ENCODE assay signal across 2 cellular contexts in genomic region chr11:122360875-122361274, GRCh38.
TF ChIP-seq lines count a peak whose summit lies in the region.

No MANE protein-coding gene starts in this region.

TF ChIP-seq in IMR-90, 13 proteins besides CTCF, POLR2A, EP300 and RAD21 (continued from another document):
- TF ChIP-seq RCOR1 (IDR thresholded peaks at IDR 0.05; ENCODE audit: insufficient replicate concordance, low read length) = no peak
- TF ChIP-seq MAZ (IDR thresholded peaks at IDR 0.05; ENCODE audit: borderline replicate concordance, low read depth, low read length) = no peak
- TF ChIP-seq MXI1 (IDR thresholded peaks at IDR 0.05; ENCODE audit: borderline replicate concordance, low read depth, low read length) = no peak
- TF ChIP-seq FOS (IDR thresholded peaks at IDR 0.05; ENCODE audit: low read depth, low read length) = no peak
- no peak for TF ChIP-seq BHLHE40 (IDR thresholded peaks at IDR 0.05; ENCODE audit: low read depth, low read length)
- TF ChIP-seq CEBPB (IDR thresholded peaks at IDR 0.05; ENCODE audit: low read depth, low read length) = no peak
- TF ChIP-seq USF2 (IDR thresholded peaks at IDR 0.05; ENCODE audit: low read depth, low read length) = no peak
- no peak for TF ChIP-seq RFX5 (IDR thresholded peaks at IDR 0.05; ENCODE audit: low read depth, low read length)
- TF ChIP-seq ELK1 (IDR thresholded peaks at IDR 0.05; ENCODE audit: borderline replicate concordance, low read depth, low read length) = no peak
- TF ChIP-seq MAFK (IDR thresholded peaks at IDR 0.05; ENCODE audit: low read depth, low read length) = no peak
- no peak for TF ChIP-seq CHD1 (IDR thresholded peaks at IDR 0.05; ENCODE audit: low read depth, low read length)
- TF ChIP-seq SMC3 (IDR thresholded peaks at IDR 0.05; ENCODE audit: low read depth, low read length) = no peak
TF ChIP-seq in IMR-90: peak in this region for 0.

TF ChIP-seq in SK-N-SH treated with all-trans-retinoic acid at 6 μM for 48 hours, 23 proteins besides CTCF, POLR2A, EP300 and RAD21 (continued from another document):
- no peak for TF ChIP-seq TSHZ2 (CRISPR knock-in tag; IDR thresholded peaks at IDR 0.05)
TF ChIP-seq in SK-N-SH treated with all-trans-retinoic acid at 6 μM for 48 hours: peak in this region for 1.
